24 cellular contexts compared by ENCODE assay signal in the genomic region with DNA sequence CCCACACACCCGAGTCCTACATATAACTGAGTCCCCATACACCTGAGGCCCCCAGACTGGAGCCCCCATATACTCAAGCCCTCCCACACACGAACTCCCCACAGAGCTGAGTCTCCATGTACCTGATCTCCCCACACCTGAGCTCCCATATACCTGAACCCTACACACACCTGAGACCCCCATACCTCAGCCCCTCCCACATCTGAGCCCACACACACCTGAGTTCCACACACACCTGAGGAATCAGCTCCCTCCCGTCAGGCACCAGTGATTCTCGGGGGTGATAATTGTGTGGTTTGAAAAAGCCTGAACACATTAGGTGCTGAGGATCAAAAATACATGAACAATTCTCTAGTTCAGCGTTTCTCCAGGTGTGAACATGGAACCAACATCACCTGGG. TPM values are rescaled to one million over a fixed set of nuclear protein-coding genes. Genes with fewer than 3 reads are reported as not detected.
"Had no signal": no experiment of that assay in that cellular context is flagged by ENCODE, and none has a peak within 500 bp of the region (broad histone marks: within the 10 kb centered on the region; RNA-seq: fewer than 3 reads in every experiment).

No MANE protein-coding gene starts in this region.

- ATAC-seq: activated T-cell treated with anti-CD3 and anti-CD28 coated beads, Interleukin-2, amount 50 U/mL, for 72 hours; Right ventricle myocardium inferior; T-cell had no signal

- H3K27ac Mint-ChIP-seq: activated CD4-positive, alpha-beta memory T cell treated with anti-CD3 and anti-CD28 coated beads for 36 hours; activated CD4-positive, alpha-beta T cell treated with anti-CD3 and anti-CD28 coated beads, Interleukin-2, amount 10 ng/mL, durations not matched to agents 7 days and 5 days; activated naive CD8-positive, alpha-beta T cell treated with anti-CD3 and anti-CD28 coated beads, Interleukin-2, amount 10 ng/mL, durations not matched to agents 7 days and 5 days; activated T-cell treated with anti-CD3 and anti-CD28 coated beads, Interleukin-2, amount 50 U/mL, for 72 hours had no signal

- H3K36me3 ChIP-seq: adrenal gland had no signal

- H3K9me3 ChIP-seq: adrenal gland had no signal

- H3K4me3 ChIP-seq: adrenal gland, SK-N-MC had no signal

- H3K27me3 Mint-ChIP-seq: activated CD4-positive, alpha-beta memory T cell treated with anti-CD3 and anti-CD28 coated beads for 36 hours; activated CD4-positive, alpha-beta T cell treated with anti-CD3 and anti-CD28 coated beads, Interleukin-2, amount 10 ng/mL, durations not matched to agents 7 days and 5 days; activated naive CD8-positive, alpha-beta T cell treated with anti-CD3 and anti-CD28 coated beads, Interleukin-2, amount 10 ng/mL, durations not matched to agents 7 days and 5 days; T-cell had no signal

- H3K4me3 Mint-ChIP-seq: activated CD4-positive, alpha-beta memory T cell treated with anti-CD3 and anti-CD28 coated beads for 36 hours; activated CD4-positive, alpha-beta T cell treated with anti-CD3 and anti-CD28 coated beads, Interleukin-2, amount 10 ng/mL, durations not matched to agents 7 days and 5 days; activated naive CD8-positive, alpha-beta T cell treated with anti-CD3 and anti-CD28 coated beads, Interleukin-2, amount 10 ng/mL, durations not matched to agents 7 days and 5 days; activated T-cell treated with anti-CD3 and anti-CD28 coated beads, Interleukin-2, amount 50 U/mL, for 72 hours; T-cell had no signal

- H3K27me3 ChIP-seq: adrenal gland had no signal

- FAIRE-seq: TTC549 had no signal

- H3K27ac ChIP-seq: adrenal gland, SK-N-MC had no signal

- DNase-seq: activated CD4-positive, alpha-beta memory T cell treated with anti-CD3 and anti-CD28 coated beads for 36 hours; activated CD4-positive, alpha-beta T cell treated with anti-CD3 and anti-CD28 coated beads, Interleukin-2, amount 10 ng/mL, durations not matched to agents 7 days and 5 days; activated CD4-positive, CD25-positive, alpha-beta regulatory T cell; activated CD8-positive, alpha-beta memory T cell treated with anti-CD3 and anti-CD28 coated beads for 24 hours; activated naive CD4-positive, alpha-beta T cell treated with anti-CD3 and anti-CD28 coated beads, Interleukin-2, amount 50 U/mL, for 16 hours; activated naive CD8-positive, alpha-beta T cell treated with anti-CD3 and anti-CD28 coated beads, Interleukin-2, amount 10 ng/mL, durations not matched to agents 7 days and 5 days; activated T-cell treated with anti-CD3 and anti-CD28 coated beads, Interleukin-2, amount 50 U/mL, for 72 hours; adrenal gland; KG1; NCI-H1092; NCI-H1417; NCI-H1930; NCI-H345; NCI-H510A; NCI-H526 treated with DMSO at 0.1 percent for 48 hours; T-cell; T-helper 2 cell; T1000 had no signal

RNA-seq across cellular contexts. Expression of gene CYP24A1, which starts 49.5 kb away (rescaled TPM):
- total RNA-seq: activated CD4-positive, alpha-beta T cell treated with anti-CD3 and anti-CD28 coated beads, Interleukin-2, amount 10 ng/mL, durations not matched to agents 7 days and 5 days; activated T-cell treated with anti-CD3 and anti-CD28 coated beads, Interleukin-2, amount 50 U/mL, for 72 hours; adrenal gland; cardiac septum; LHCN-M2; OCI-LY7; Right ventricle myocardium inferior had no signal
